Comparison of ENCODE assay signal across 1 cellular context in the genomic region with DNA sequence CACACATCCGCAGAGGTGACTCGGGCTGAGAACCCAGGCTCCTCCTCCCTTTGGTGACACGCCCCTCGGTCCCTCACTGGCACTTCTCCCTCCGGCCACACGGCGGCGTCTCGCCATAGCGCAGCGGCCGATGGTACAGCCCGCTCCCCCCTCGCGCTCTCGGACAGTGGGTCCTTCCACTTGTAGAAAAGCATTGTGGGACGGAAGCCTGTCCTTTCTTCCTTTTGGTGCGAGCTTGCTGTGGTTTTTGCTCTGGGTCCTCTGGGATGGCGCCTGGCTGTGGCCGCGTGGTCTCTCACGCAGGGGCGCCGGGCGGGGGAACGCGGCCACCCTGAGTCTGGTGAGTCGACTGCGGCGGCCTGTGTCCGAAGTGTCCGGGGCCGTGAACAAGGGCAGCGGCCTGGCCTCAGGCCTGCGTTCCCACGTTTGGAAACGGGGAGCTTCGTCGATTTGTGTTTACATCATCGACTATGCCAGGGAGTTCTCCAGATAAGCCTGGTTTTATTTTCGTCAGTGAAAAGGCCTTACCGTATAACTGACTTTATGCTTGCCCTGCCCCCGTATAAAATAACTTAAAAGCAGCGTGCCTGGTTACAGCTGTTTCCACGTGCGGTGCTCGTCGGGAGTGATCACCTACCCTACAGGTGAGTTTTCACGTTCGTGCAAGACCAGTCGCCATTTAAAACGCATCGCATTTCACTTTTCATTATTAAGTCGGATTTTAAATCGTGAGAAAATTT.
A peak's percentile ranks its signal among the peaks of the same experiment; 100 is the strongest.
TF ChIP-seq lines count a peak whose summit lies in the region.

No MANE protein-coding gene starts in this region.

TF ChIP-seq in HepG2, 621 proteins besides CTCF, POLR2A, EP300 and RAD21 (continued from another document and continues in another):
- TF ChIP-seq, protein P1, sequence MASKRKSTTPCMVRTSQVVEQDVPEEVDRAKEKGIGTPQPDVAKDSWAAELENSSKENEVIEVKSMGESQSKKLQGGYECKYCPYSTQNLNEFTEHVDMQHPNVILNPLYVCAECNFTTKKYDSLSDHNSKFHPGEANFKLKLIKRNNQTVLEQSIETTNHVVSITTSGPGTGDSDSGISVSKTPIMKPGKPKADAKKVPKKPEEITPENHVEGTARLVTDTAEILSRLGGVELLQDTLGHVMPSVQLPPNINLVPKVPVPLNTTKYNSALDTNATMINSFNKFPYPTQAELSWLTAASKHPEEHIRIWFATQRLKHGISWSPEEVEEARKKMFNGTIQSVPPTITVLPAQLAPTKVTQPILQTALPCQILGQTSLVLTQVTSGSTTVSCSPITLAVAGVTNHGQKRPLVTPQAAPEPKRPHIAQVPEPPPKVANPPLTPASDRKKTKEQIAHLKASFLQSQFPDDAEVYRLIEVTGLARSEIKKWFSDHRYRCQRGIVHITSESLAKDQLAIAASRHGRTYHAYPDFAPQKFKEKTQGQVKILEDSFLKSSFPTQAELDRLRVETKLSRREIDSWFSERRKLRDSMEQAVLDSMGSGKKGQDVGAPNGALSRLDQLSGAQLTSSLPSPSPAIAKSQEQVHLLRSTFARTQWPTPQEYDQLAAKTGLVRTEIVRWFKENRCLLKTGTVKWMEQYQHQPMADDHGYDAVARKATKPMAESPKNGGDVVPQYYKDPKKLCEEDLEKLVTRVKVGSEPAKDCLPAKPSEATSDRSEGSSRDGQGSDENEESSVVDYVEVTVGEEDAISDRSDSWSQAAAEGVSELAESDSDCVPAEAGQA (IDR thresholded peaks at IDR 0.05; ENCODE audit: low read depth): peak; percentile 57; the same call in 1 of the 2 replicates
- TF ChIP-seq, protein P1 (CRISPR knock-in tag; IDR thresholded peaks at IDR 0.05; ENCODE audit: borderline replicate concordance): peak; percentile 83
- TF ChIP-seq HOXA5 (CRISPR knock-in tag; IDR thresholded peaks at IDR 0.05): peak; percentile 95
- TF ChIP-seq PTBP1 (IDR thresholded peaks at IDR 0.05; ENCODE audit: low read depth, low read length, poor library complexity, severe bottlenecking): no peak
- TF ChIP-seq MAZ (IDR thresholded peaks at IDR 0.05; ENCODE audit: borderline replicate concordance, low read depth, low read length): peak; percentile 46; the same call in 1 of the 2 replicates
- peak; percentile 78 for TF ChIP-seq MAZ (CRISPR knock-in tag; IDR thresholded peaks at IDR 0.05; ENCODE audit: low read depth)
- peak; percentile 10 for TF ChIP-seq ZFP36 (IDR thresholded peaks at IDR 0.05; ENCODE audit: borderline replicate concordance, low read depth, low read length, partially characterized antibody)
- peak; percentile 99 for TF ChIP-seq ZFY (CRISPR knock-in tag; IDR thresholded peaks at IDR 0.05)
- no peak for TF ChIP-seq ZNF446 (CRISPR knock-in tag; IDR thresholded peaks at IDR 0.05)
- TF ChIP-seq ZNF776 (CRISPR knock-in tag; IDR thresholded peaks at IDR 0.05): no peak; the same call in 1 of the 2 replicates
- TF ChIP-seq, protein P2, sequence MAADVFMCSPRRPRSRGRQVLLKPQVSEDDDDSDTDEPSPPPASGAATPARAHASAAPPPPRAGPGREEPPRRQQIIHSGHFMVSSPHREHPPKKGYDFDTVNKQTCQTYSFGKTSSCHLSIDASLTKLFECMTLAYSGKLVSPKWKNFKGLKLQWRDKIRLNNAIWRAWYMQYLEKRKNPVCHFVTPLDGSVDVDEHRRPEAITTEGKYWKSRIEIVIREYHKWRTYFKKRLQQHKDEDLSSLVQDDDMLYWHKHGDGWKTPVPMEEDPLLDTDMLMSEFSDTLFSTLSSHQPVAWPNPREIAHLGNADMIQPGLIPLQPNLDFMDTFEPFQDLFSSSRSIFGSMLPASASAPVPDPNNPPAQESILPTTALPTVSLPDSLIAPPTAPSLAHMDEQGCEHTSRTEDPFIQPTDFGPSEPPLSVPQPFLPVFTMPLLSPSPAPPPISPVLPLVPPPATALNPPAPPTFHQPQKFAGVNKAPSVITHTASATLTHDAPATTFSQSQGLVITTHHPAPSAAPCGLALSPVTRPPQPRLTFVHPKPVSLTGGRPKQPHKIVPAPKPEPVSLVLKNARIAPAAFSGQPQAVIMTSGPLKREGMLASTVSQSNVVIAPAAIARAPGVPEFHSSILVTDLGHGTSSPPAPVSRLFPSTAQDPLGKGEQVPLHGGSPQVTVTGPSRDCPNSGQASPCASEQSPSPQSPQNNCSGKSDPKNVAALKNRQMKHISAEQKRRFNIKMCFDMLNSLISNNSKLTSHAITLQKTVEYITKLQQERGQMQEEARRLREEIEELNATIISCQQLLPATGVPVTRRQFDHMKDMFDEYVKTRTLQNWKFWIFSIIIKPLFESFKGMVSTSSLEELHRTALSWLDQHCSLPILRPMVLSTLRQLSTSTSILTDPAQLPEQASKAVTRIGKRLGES (CRISPR knock-in tag; IDR thresholded peaks at IDR 0.05; ENCODE audit: borderline replicate concordance): peak; percentile 86; the same call in 1 of the 2 replicates
- TF ChIP-seq ZNF7 (CRISPR knock-in tag; IDR thresholded peaks at IDR 0.05): peak; percentile 30; the same call in 1 of the 2 replicates
- TF ChIP-seq ZNF563 (CRISPR knock-in tag; IDR thresholded peaks at IDR 0.05): peak; percentile 58; the same call in 1 of the 2 replicates
- TF ChIP-seq, protein P3, sequence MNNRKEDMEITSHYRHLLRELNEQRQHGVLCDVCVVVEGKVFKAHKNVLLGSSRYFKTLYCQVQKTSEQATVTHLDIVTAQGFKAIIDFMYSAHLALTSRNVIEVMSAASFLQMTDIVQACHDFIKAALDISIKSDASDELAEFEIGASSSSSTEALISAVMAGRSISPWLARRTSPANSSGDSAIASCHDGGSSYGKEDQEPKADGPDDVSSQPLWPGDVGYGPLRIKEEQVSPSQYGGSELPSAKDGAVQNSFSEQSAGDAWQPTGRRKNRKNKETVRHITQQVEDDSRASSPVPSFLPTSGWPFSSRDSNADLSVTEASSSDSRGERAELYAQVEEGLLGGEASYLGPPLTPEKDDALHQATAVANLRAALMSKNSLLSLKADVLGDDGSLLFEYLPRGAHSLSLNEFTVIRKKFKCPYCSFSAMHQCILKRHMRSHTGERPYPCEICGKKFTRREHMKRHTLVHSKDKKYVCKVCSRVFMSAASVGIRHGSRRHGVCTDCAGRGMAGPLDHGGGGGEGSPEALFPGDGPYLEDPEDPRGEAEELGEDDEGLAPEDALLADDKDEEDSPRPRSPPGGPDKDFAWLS (CRISPR knock-in tag; IDR thresholded peaks at IDR 0.05; ENCODE audit: borderline replicate concordance): no peak
- TF ChIP-seq, protein P4, sequence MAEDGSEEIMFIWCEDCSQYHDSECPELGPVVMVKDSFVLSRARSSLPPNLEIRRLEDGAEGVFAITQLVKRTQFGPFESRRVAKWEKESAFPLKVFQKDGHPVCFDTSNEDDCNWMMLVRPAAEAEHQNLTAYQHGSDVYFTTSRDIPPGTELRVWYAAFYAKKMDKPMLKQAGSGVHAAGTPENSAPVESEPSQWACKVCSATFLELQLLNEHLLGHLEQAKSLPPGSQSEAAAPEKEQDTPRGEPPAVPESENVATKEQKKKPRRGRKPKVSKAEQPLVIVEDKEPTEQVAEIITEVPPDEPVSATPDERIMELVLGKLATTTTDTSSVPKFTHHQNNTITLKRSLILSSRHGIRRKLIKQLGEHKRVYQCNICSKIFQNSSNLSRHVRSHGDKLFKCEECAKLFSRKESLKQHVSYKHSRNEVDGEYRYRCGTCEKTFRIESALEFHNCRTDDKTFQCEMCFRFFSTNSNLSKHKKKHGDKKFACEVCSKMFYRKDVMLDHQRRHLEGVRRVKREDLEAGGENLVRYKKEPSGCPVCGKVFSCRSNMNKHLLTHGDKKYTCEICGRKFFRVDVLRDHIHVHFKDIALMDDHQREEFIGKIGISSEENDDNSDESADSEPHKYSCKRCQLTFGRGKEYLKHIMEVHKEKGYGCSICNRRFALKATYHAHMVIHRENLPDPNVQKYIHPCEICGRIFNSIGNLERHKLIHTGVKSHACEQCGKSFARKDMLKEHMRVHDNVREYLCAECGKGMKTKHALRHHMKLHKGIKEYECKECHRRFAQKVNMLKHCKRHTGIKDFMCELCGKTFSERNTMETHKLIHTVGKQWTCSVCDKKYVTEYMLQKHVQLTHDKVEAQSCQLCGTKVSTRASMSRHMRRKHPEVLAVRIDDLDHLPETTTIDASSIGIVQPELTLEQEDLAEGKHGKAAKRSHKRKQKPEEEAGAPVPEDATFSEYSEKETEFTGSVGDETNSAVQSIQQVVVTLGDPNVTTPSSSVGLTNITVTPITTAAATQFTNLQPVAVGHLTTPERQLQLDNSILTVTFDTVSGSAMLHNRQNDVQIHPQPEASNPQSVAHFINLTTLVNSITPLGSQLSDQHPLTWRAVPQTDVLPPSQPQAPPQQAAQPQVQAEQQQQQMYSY (CRISPR knock-in tag; IDR thresholded peaks at IDR 0.05): no peak
- peak; percentile 80; the same call in 1 of the 2 replicates for TF ChIP-seq ISX (CRISPR knock-in tag; conservative IDR thresholded peaks at IDR 0.05)
- TF ChIP-seq ETV5 (CRISPR knock-in tag; IDR thresholded peaks at IDR 0.05; ENCODE audit: borderline replicate concordance): peak; percentile 50; the same call in 1 of the 2 replicates
- TF ChIP-seq ATF1 (CRISPR knock-in tag; IDR thresholded peaks at IDR 0.05): peak; percentile 70
- peak; percentile 90 for TF ChIP-seq SAP130 (CRISPR knock-in tag; IDR thresholded peaks at IDR 0.05; ENCODE audit: low read depth)
- TF ChIP-seq, protein P5, sequence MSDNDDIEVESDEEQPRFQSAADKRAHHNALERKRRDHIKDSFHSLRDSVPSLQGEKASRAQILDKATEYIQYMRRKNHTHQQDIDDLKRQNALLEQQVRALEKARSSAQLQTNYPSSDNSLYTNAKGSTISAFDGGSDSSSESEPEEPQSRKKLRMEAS (IDR thresholded peaks at IDR 0.05): peak; percentile 96
- peak; percentile 63; the same call in 1 of the 2 replicates for TF ChIP-seq TBX2 (CRISPR knock-in tag; IDR thresholded peaks at IDR 0.05; ENCODE audit: borderline replicate concordance)
- TF ChIP-seq SATB2 (CRISPR knock-in tag; IDR thresholded peaks at IDR 0.05): peak; percentile 91; the same call in 1 of the 2 replicates
- no peak for TF ChIP-seq ZNF879 (CRISPR knock-in tag; IDR thresholded peaks at IDR 0.05)
- peak; percentile 100 for TF ChIP-seq ZMYM4 (CRISPR knock-in tag; IDR thresholded peaks at IDR 0.05)
- TF ChIP-seq GABPA (IDR thresholded peaks at IDR 0.05; ENCODE audit: low read depth, low read length): no peak
- TF ChIP-seq GABPA (CRISPR knock-in tag; IDR thresholded peaks at IDR 0.05; ENCODE audit: low read depth): peak; percentile 77
- peak; percentile 79; the same call in 1 of the 2 replicates for TF ChIP-seq ZNF317 (CRISPR knock-in tag; IDR thresholded peaks at IDR 0.05)
- TF ChIP-seq ZNF510 (CRISPR knock-in tag; IDR thresholded peaks at IDR 0.05; ENCODE audit: low read depth): peak; percentile 81; the same call in 1 of the 2 replicates
- TF ChIP-seq, protein P6, sequence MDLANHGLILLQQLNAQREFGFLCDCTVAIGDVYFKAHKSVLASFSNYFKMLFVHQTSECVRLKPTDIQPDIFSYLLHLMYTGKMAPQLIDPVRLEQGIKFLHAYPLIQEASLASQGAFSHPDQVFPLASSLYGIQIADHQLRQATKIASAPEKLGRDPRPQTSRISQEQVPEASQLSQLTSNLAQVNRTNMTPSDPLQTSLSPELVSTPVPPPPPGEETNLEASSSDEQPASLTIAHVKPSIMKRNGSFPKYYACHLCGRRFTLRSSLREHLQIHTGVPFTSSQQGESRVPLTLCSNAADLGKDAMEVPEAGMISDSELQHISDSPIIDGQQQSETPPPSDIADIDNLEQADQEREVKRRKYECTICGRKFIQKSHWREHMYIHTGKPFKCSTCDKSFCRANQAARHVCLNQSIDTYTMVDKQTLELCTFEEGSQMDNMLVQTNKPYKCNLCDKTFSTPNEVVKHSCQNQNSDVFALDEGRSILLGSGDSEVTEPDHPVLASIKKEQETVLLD (CRISPR knock-in tag; IDR thresholded peaks at IDR 0.05; ENCODE audit: low read depth): no peak
- peak; percentile 91 for TF ChIP-seq GABPB1 (CRISPR knock-in tag; IDR thresholded peaks at IDR 0.05)
- peak; percentile 96 for TF ChIP-seq ZSCAN9 (CRISPR knock-in tag; IDR thresholded peaks at IDR 0.05; ENCODE audit: borderline replicate concordance)
- no peak for TF ChIP-seq NFIB (CRISPR knock-in tag; IDR thresholded peaks at IDR 0.05; ENCODE audit: borderline replicate concordance)
- TF ChIP-seq, protein P7, sequence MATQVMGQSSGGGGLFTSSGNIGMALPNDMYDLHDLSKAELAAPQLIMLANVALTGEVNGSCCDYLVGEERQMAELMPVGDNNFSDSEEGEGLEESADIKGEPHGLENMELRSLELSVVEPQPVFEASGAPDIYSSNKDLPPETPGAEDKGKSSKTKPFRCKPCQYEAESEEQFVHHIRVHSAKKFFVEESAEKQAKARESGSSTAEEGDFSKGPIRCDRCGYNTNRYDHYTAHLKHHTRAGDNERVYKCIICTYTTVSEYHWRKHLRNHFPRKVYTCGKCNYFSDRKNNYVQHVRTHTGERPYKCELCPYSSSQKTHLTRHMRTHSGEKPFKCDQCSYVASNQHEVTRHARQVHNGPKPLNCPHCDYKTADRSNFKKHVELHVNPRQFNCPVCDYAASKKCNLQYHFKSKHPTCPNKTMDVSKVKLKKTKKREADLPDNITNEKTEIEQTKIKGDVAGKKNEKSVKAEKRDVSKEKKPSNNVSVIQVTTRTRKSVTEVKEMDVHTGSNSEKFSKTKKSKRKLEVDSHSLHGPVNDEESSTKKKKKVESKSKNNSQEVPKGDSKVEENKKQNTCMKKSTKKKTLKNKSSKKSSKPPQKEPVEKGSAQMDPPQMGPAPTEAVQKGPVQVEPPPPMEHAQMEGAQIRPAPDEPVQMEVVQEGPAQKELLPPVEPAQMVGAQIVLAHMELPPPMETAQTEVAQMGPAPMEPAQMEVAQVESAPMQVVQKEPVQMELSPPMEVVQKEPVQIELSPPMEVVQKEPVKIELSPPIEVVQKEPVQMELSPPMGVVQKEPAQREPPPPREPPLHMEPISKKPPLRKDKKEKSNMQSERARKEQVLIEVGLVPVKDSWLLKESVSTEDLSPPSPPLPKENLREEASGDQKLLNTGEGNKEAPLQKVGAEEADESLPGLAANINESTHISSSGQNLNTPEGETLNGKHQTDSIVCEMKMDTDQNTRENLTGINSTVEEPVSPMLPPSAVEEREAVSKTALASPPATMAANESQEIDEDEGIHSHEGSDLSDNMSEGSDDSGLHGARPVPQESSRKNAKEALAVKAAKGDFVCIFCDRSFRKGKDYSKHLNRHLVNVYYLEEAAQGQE (IDR thresholded peaks at IDR 0.05; ENCODE audit: borderline replicate concordance in 1 of 2, low read depth in 1 of 2, low read length in 2 of 2): peak in 1 of 2 experiments; percentile 81; a peak in 1 of 4 replicates
- TF ChIP-seq PHF21A (CRISPR knock-in tag; IDR thresholded peaks at IDR 0.05): peak; percentile 76
- TF ChIP-seq ZBTB7A (CRISPR knock-in tag; IDR thresholded peaks at IDR 0.05): 0 out of 2 replicates have a peak, but pooled peaks have one; percentile 36
- 0 out of 2 replicates have a peak, but pooled peaks have one; percentile 65 for TF ChIP-seq ZNF615 (CRISPR knock-in tag; IDR thresholded peaks at IDR 0.05; ENCODE audit: borderline replicate concordance)
